8 cellular contexts compared by ENCODE assay signal in genomic region chr17:42405963-42406495, GRCh38. TPM values are rescaled to one million over a fixed set of nuclear protein-coding genes. Genes with fewer than 3 reads are reported as not detected.
A peak's percentile ranks its signal among the peaks of the same experiment; 100 is the strongest.
DNase-seq lines count a peak whose midpoint lies in the region; FAIRE-seq and TF ChIP-seq lines count a peak whose summit lies in the region.

No MANE protein-coding gene starts in this region.

- no peak overlapping the region for H3K4me3 ChIP-seq in endodermal cell (ENCODE audit: low read length)

- DNase-seq in ACHN (peak; percentile 68), GM20000 (ENCODE audit: low spot score) (peak; percentile 87), NCI-H82 treated with DMSO at 0.1 percent for 48 hours (lab: John Stamatoyannopoulos, UW; ENCODE audit: unreplicated experiment) (peak; percentile 34), endodermal cell (peak; percentile 98), mucosa of gallbladder (ENCODE audit: low spot score) (peak; percentile 81), RCC 7860 (ENCODE audit: low spot score) (no peak)
- DNase-seq in activated CD8-positive, alpha-beta memory T cell treated with anti-CD3 and anti-CD28 coated beads for 48 hours (ENCODE audit: low read depth in 2 of 3, low spot score in 2 of 3): peak; percentile 40 to 76 (median 70)
- peak; percentile 92 for DNase-seq in stimulated activated CD8-positive, alpha-beta memory T cell treated with anti-CD3 and anti-CD28 coated beads, Interleukin-4, amount 100 ng/mL, for 48 hours

- no peak overlapping the region for H3K27ac Mint-ChIP-seq in endodermal cell

- no peaks in the 10 kb centered on the region for H3K9me3 ChIP-seq in endodermal cell (ENCODE audit: control insufficient read depth, low read length)

- no peaks in the 10 kb centered on the region for H3K36me3 ChIP-seq in endodermal cell (ENCODE audit: control insufficient read depth, insufficient read depth, low read length)

- H3K4me1 ChIP-seq in endodermal cell (ENCODE audit: control insufficient read depth, insufficient read depth, low read length): no peaks in the 10 kb centered on the region

- FAIRE-seq in RCC 7860 (lab: Jason Lieb, UNC): no peak

- no peaks in the 10 kb centered on the region for H3K36me3 Mint-ChIP-seq in endodermal cell (ENCODE audit: low read depth)

- peaks cover 15% of the 10 kb centered on the region for H3K4me1 Mint-ChIP-seq in endodermal cell

- 63 to 84% methylated on average over 13 to 26 of the region's 26 CpGs for WGBS in endodermal cell (ENCODE audit: insufficient coverage in 1 of 2, insufficient read length in 1 of 2), 2 experiments

- peaks cover 16% of the 10 kb centered on the region for H3K27me3 ChIP-seq in endodermal cell (ENCODE audit: control insufficient read depth, insufficient read depth, low read length, poor library complexity, severe bottlenecking)

- in situ Hi-C loops in ACHN (cut with HindIII; ENCODE audit: low pct_ligation_motif_present, low pct_unique_long_range_greater_than_20kb, low sequenced_read_pairs): no loop called here

- TF ChIP-seq CTCF in GM20000 (IDR thresholded peaks at IDR 0.05; ENCODE audit: extremely low read depth, missing control alignments) (peak; percentile 82), endodermal cell (conservative IDR thresholded peaks at IDR 0.05) (peak; percentile 93)

- H3K27me3 Mint-ChIP-seq in endodermal cell (ENCODE audit: insufficient read depth): peaks cover 32% of the 10 kb centered on the region

- no peak overlapping the region for H3K27ac ChIP-seq in endodermal cell (ENCODE audit: low read depth, low read length)

- no peaks in the 10 kb centered on the region for H3K9me3 Mint-ChIP-seq in endodermal cell

- H3K9ac ChIP-seq in endodermal cell (ENCODE audit: extremely low read depth, low read length, poor library complexity, severe bottlenecking): no peak overlapping the region

- no peak overlapping the region for H3K4me3 Mint-ChIP-seq in endodermal cell

RNA-seq across cellular contexts. Expression of gene CAVIN1, which starts 17.0 kb away (rescaled TPM):
- total RNA-seq in endodermal cell (1 to 10 TPM in 1 of 2 donors, under 1 TPM in 1; 0.51 to 3.1 TPM), mucosa of gallbladder (273 TPM)
- polyA plus RNA-seq in endodermal cell (2013, experiment 1 of 2): 8.4 TPM
- 8.2 TPM for polyA plus RNA-seq in endodermal cell (2013, experiment 2 of 2)

RNA-seq across cellular contexts. Expression of gene STAT3, which starts 17.8 kb away (rescaled TPM):
- total RNA-seq in endodermal cell (10 to 100 TPM; 27.5 to 32.4 TPM), mucosa of gallbladder (140 TPM)
- polyA plus RNA-seq in endodermal cell (2013, experiment 1 of 2): 37.5 TPM
- polyA plus RNA-seq in endodermal cell (2013, experiment 2 of 2): 40.2 TPM

RNA-seq across cellular contexts. Expression of gene ATP6V0A1, which starts 52.6 kb away (rescaled TPM):
- total RNA-seq in endodermal cell (10 to 100 TPM; 45.2 to 53.1 TPM), mucosa of gallbladder (179 TPM)
- 47.2 TPM for polyA plus RNA-seq in endodermal cell (2013, experiment 1 of 2)
- 34.8 TPM for polyA plus RNA-seq in endodermal cell (2013, experiment 2 of 2)

Comparison
In these comparisons a context has a peak if more than half of its experiments do, and no peak if none do; other contexts are left out.
1. RNA of gene CAVIN1, which starts 17.0 kb away (total RNA-seq): 273 TPM in mucosa of gallbladder (single experiment); 0.51 to 3.1 TPM in endodermal cell; every median in the first group is over 10 times any median in the second.